ENCODE assay signal across 8 cellular contexts in genomic region chr12:96400631-96401060, GRCh38. TPM values are rescaled to one million over a fixed set of nuclear protein-coding genes. Genes with fewer than 3 reads are reported as not detected.
DNase-seq lines count a peak whose midpoint lies in the region; ATAC-seq and TF ChIP-seq lines count a peak whose summit lies in the region.

No MANE protein-coding gene starts in this region.

- H3K27me3 ChIP-seq in PC-9 (ENCODE audit: insufficient read depth, low read depth) (no peaks in the 10 kb centered on the region), mucosa of rectum (ENCODE audit: control insufficient read depth in 2 of 2, insufficient read depth in 2 of 2, low read length in 2 of 2) (no peaks in the 10 kb centered on the region), aorta (ENCODE audit: control insufficient read depth in 1 of 2, insufficient read depth in 2 of 2, low read length in 1 of 2) (no peaks in the 10 kb centered on the region)
- no peaks in the 10 kb centered on the region for H3K27me3 ChIP-seq in effector memory CD4-positive, alpha-beta T cell (replicated peaks; ENCODE audit: control insufficient read depth, insufficient read depth, low read length, poor library complexity, severe bottlenecking)

- H3K9me3 ChIP-seq in PC-9 (ENCODE audit: insufficient read depth, low read depth) (no peaks in the 10 kb centered on the region; the same call in 1 of the 2 replicates), mucosa of rectum (ENCODE audit: control insufficient read depth in 2 of 2, low read length in 2 of 2) (no peaks in the 10 kb centered on the region), aorta (ENCODE audit: control insufficient read depth, low read length) (no peaks in the 10 kb centered on the region)
- H3K9me3 ChIP-seq in effector memory CD4-positive, alpha-beta T cell (ENCODE audit: control insufficient read depth, low read length), result no peaks in the 10 kb centered on the region

- intact Hi-C loops in PC-9 (cut with micrococcal nuclease; ENCODE audit: unreplicated experiment), result loop anchor here (1.0 to 5.0 kb wide), 6 partner anchors 47 to 338 kb away; partner anchors contain the start of gene CFAP54
- intact Hi-C loops in aorta (cut with DNase I), result loop anchor here (2.0 to 10.0 kb wide), 6 partner anchors 114 to 336 kb away; no protein-coding TSS in a partner anchor

- no peak for TF ChIP-seq CTCF in PC-9 (conservative IDR thresholded peaks at IDR 0.05)

- peaks cover 24% of the 10 kb centered on the region for H3F3A ChIP-seq in PC-9 (ENCODE audit: insufficient read depth, low read depth)

- DNase-seq in stimulated activated naive CD4-positive, alpha-beta T cell treated with Interleukin-2 at 50 U/mL for 16 hours (lab: John Stamatoyannopoulos, UW), result peak; percentile 30
- DNase-seq in stimulated activated naive CD4-positive, alpha-beta T cell (lab: John Stamatoyannopoulos, UW), result no peak
- DNase-seq in PC-9 (no peak), aorta (no peak), T-helper 9 cell (no peak)
- no peak for DNase-seq in effector memory CD4-positive, alpha-beta T cell

- no TSS peak for BruUV-seq in PC-9 (replicated peaks; lab: Mats Ljungman, UMichigan)

- H3K36me3 ChIP-seq in PC-9 (ENCODE audit: low read depth) (no peaks in the 10 kb centered on the region), mucosa of rectum (ENCODE audit: control insufficient read depth in 2 of 2, insufficient read depth in 2 of 2, low read length in 2 of 2) (no peaks in the 10 kb centered on the region), aorta (ENCODE audit: control insufficient read depth in 1 of 2, insufficient read depth in 2 of 2, low read length in 1 of 2) (no peaks in the 10 kb centered on the region)
- H3K36me3 ChIP-seq in effector memory CD4-positive, alpha-beta T cell (ENCODE audit: control insufficient read depth, insufficient read depth, low read length), result no peaks in the 10 kb centered on the region

- H3K27ac ChIP-seq in PC-9, result peak overlapping the region; percentile 85
- peak overlapping the region; percentile 79 for H3K27ac ChIP-seq in effector memory CD4-positive, alpha-beta T cell (ENCODE audit: insufficient read depth, low read length, poor library complexity, severe bottlenecking)
- peak overlapping the region; percentile 79 to 98 for H3K27ac ChIP-seq in mucosa of rectum (ENCODE audit: low read depth in 2 of 2, low read length in 2 of 2)
- H3K27ac ChIP-seq in aorta (ENCODE audit: low read depth in 1 of 2, low read length in 2 of 2), result peak overlapping the region in 1 of 2 donors; percentile 58

- H3K9me2 ChIP-seq in PC-9 (ENCODE audit: insufficient read depth), result no peaks in the 10 kb centered on the region

- H3K4me3 ChIP-seq in PC-9 (peak overlapping the region; percentile 67), mucosa of rectum (ENCODE audit: low read length in 2 of 2) (peak overlapping the region; percentile 70 to 98), aorta (ENCODE audit: low read length in 2 of 2) (peak overlapping the region; percentile 77 to 95)
- H3K4me3 ChIP-seq in effector memory CD4-positive, alpha-beta T cell (ENCODE audit: insufficient read depth, low read depth, low read length, poor library complexity, severe bottlenecking), result peak overlapping the region; percentile 87

- peak; percentile 6 for ATAC-seq in HG02981 (IDR thresholded peaks at IDR 0.05; ENCODE audit: unreplicated experiment)
- peak; percentile 53 for ATAC-seq in aorta (ENCODE audit: low FRiP score)

- peak overlapping the region; percentile 85 for H2AFZ ChIP-seq in PC-9

- WGBS in aorta, 2 donors, result 0% methylated on average over 18 to 19 of the region's 19 CpGs

- H3K4me1 ChIP-seq in PC-9 (replicated peaks; ENCODE audit: insufficient read depth) (peaks cover 51% of the 10 kb centered on the region), mucosa of rectum (ENCODE audit: control insufficient read depth in 2 of 2, insufficient read depth in 2 of 2, low read length in 2 of 2) (peaks cover 3 to 8% of the 10 kb centered on the region in 2 donors), aorta (ENCODE audit: control insufficient read depth in 1 of 2, insufficient read depth in 2 of 2, low read length in 2 of 2) (no peaks in the 10 kb centered on the region)
- peaks cover 19% of the 10 kb centered on the region for H3K4me1 ChIP-seq in effector memory CD4-positive, alpha-beta T cell (ENCODE audit: control insufficient read depth, insufficient read depth, low read length, poor library complexity, severe bottlenecking)

- H3K4me2 ChIP-seq in PC-9, result peak overlapping the region; percentile 100

- peaks cover 27% of the 10 kb centered on the region for H4K20me1 ChIP-seq in PC-9 (ENCODE audit: insufficient read depth)

- peak overlapping the region; percentile 73 to 74 for H3K9ac ChIP-seq in mucosa of rectum (ENCODE audit: low read depth in 1 of 2, low read length in 2 of 2)

- POLR2A ChIA-PET in PC-9 (lab: Charles Lee; ENCODE audit: unreplicated experiment), result interaction anchor here (0.5 to 0.9 kb wide), 7 partner anchors 9 to 1180 kb away, joined by 3 to 8 read pairs (median 3); no protein-coding TSS in a partner anchor

- H3K79me2 ChIP-seq in PC-9 (ENCODE audit: low read depth), result peaks cover 40% of the 10 kb centered on the region

- CTCF ChIA-PET in PC-9 (lab: Charles Lee), result interaction anchor here (1.0 to 1.5 kb wide), 4 partner anchors 57 to 185 kb away, joined by 3 to 11 read pairs (median 8); no protein-coding TSS in a partner anchor

RNA-seq across cellular contexts. Expression of gene CDK17, which starts 0.4 kb away (rescaled TPM):
- 22.5 and 29.0 TPM in 2 replicates for total RNA-seq in PC-9 (2021)
- total RNA-seq in aorta, result 10 to 100 TPM; 41.5 to 69.7 TPM
- polyA plus RNA-seq in aorta, result 10 to 100 TPM in 1 of 2 donors, 1 to 10 TPM in 1; 5.3 to 13.9 TPM
